Comparison of ENCODE assay signal across 16 cellular contexts in the genomic region with DNA sequence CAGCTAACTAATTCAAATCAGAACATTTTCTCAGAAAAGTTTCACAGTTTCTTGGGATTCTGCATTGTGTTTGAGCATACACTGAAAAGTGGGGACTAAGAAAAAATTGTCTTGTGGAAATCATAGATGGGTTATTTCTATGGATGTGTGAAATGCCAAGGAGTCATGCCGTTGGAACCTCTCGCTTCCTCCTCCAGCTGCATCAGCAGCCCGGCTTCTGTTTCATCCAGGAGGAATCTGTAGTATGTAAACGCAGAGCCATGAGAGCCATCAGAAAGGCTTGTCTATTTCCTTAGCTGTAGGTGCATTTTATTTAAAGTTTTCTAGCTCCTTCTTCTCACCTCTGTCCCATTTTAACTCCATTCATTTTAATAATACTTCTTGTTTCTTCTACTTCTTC.
DNase-seq lines count a peak whose midpoint lies in the region; ATAC-seq and TF ChIP-seq lines count a peak whose summit lies in the region.
"Had no signal": no experiment of that assay in that cellular context is flagged by ENCODE, and none has a peak within 500 bp of the region (broad histone marks: within the 10 kb centered on the region; RNA-seq: fewer than 3 reads in every experiment).

No MANE protein-coding gene starts in this region.

- H3K4me3 ChIP-seq in AG04449 (ENCODE audit: low read depth, low read length): no peak overlapping the region

- POLR2A ChIA-PET in AG04449 (lab: Yijun Ruan, JAX): no interaction called here

- CTCF ChIA-PET in AG04449 (lab: Yijun Ruan, JAX): interaction anchor here (6.2 kb wide), 1 partner anchor 11 kb away, joined by 36 read pairs; no protein-coding TSS in a partner anchor

- DNase-seq in AG04449 (ENCODE audit: low read depth, low spot score) (peak; percentile 26), HCEC 1CT (peak; percentile 70), astrocyte of the hippocampus (ENCODE audit: low read depth, low spot score) (peak; percentile 55), islet precursor cell (peak; percentile 76), NOMO-1 treated with DMSO at 0.1 percent for 48 hours (lab: John Stamatoyannopoulos, UW; ENCODE audit: unreplicated experiment) (no peak), activated T-cell treated with anti-CD3 and anti-CD28 coated beads for 4 hours (no peak)
- DNase-seq: activated CD4-positive, alpha-beta T cell treated with anti-CD3 and anti-CD28 coated beads, Interleukin-2, amount 50 U/mL, for 48 hours; activated T-cell treated with anti-CD3 and anti-CD28 coated beads, Interleukin-2, amount 50 U/mL, for 72 hours; Caco-2; cerebellar nuclear complex; GDM1; NCI-H1930; NCI-H69; stimulated activated naive CD8-positive, alpha-beta T cell treated with anti-CD3 and anti-CD28 coated beads, Interleukin-15, amount 100 ng/mL, for 72 hours had no signal

- TF ChIP-seq CTCF in AG04449 (IDR thresholded peaks at IDR 0.05; ENCODE audit: insufficient read depth, low read length, missing control alignments): no peak

- ATAC-seq in HG02884 (IDR thresholded peaks at IDR 0.05; ENCODE audit: unreplicated experiment) (no peak), HG03175 (IDR thresholded peaks at IDR 0.05; ENCODE audit: unreplicated experiment) (no peak)
- ATAC-seq: activated T-cell treated with anti-CD3 and anti-CD28 coated beads, Interleukin-2, amount 50 U/mL, for 72 hours; stimulated activated naive CD8-positive, alpha-beta T cell treated with anti-CD3 and anti-CD28 coated beads, Interleukin-15, amount 100 ng/mL, for 72 hours had no signal

Comparison
In these comparisons a context has a peak if more than half of its experiments do, and no peak if none do; other contexts are left out.
1. DNase-seq: peak in AG04449 (single experiment), HCEC 1CT (single experiment), astrocyte of the hippocampus (single experiment) and islet precursor cell (single experiment); none in NOMO-1 treated with DMSO at 0.1 percent for 48 hours (single experiment) and activated T-cell treated with anti-CD3 and anti-CD28 coated beads for 4 hours (single experiment).